ENCODE assay signal across 8 cellular contexts in genomic region chr12:1592444-1593231, GRCh38. TPM values are rescaled to one million over a fixed set of nuclear protein-coding genes. Genes with fewer than 3 reads are reported as not detected.
DNase-seq lines count a peak whose midpoint lies in the region; ATAC-seq and TF ChIP-seq lines count a peak whose summit lies in the region.

No MANE protein-coding gene starts in this region.

- H3K4me3 ChIP-seq in MG63: peak overlapping the region; percentile 59

- H3K27ac ChIP-seq in VCaP (peak overlapping the region; percentile 99), caudate nucleus (ENCODE audit: low read depth, low read length) (peak overlapping the region; percentile 93)

- no peaks in the 10 kb centered on the region for H3K27me3 ChIP-seq in MG63

- TF ChIP-seq CTCF in GM10266 (IDR thresholded peaks at IDR 0.05; ENCODE audit: control insufficient read depth, insufficient read depth, low read depth, missing control alignments) (no peak), VCaP (conservative IDR thresholded peaks at IDR 0.05) (no peak)

- H3K9me3 ChIP-seq in MG63: no peaks in the 10 kb centered on the region; the same call in 1 of the 2 replicates

- no peak for ATAC-seq in HG03439 (IDR thresholded peaks at IDR 0.05; ENCODE audit: unreplicated experiment)

- H3K36me3 ChIP-seq in MG63: peaks cover 50% of the 10 kb centered on the region

- DNase-seq in GM10266 (ENCODE audit: extremely low spot score) (peak; percentile 57), MG63 (peak; percentile 81), caudate nucleus (lab: John Stamatoyannopoulos, UW) (peak in 49 of 61 donors; percentile 23 to 86 (median 52)), left kidney (ENCODE audit: low read depth, low spot score) (peak; percentile 67), 8988T (no peak)
- DNase-seq in stimulated activated CD4-positive, alpha-beta T cell treated with anti-CD3 and anti-CD28 coated beads, Interleukin-4, amount 100 ng/mL, for 1 hour: peak; percentile 64

RNA-seq across cellular contexts. Expression of gene FBXL14, which starts 1.7 kb away (rescaled TPM):
- 9.1 and 11.9 TPM in 2 replicates for total RNA-seq in MG63 (2014; rRNA removed; shearing (Covaris generic); ENCODE audit: low replicate concordance)

RNA-seq across cellular contexts. Expression of gene WNT5B, which starts 36.4 kb away (rescaled TPM):
- total RNA-seq in MG63 (2014; rRNA removed; shearing (Covaris generic); ENCODE audit: low replicate concordance): 208 and 341 TPM in 2 replicates
